Comparison of ENCODE assay signal across 1 cellular context in genomic region chr4:184317234-184317918, GRCh38.
TF ChIP-seq lines count a peak whose summit lies in the region.

No MANE protein-coding gene starts in this region.

TF ChIP-seq in HepG2, 621 proteins besides CTCF, POLR2A, EP300 and RAD21 (continued from another document):
- 0 out of 2 replicates have a peak, but pooled peaks have one; percentile 24 for TF ChIP-seq ZFY (CRISPR knock-in tag; IDR thresholded peaks at IDR 0.05)
- no peak for TF ChIP-seq ZNF253 (CRISPR knock-in tag; IDR thresholded peaks at IDR 0.05; ENCODE audit: borderline replicate concordance)
- TF ChIP-seq ZNF687 (CRISPR knock-in tag; IDR thresholded peaks at IDR 0.05), result peak; percentile 33; the same call in 1 of the 2 replicates
- TF ChIP-seq KDM3A (CRISPR knock-in tag; IDR thresholded peaks at IDR 0.05; ENCODE audit: low read depth), result no peak
